In the genomic region with DNA sequence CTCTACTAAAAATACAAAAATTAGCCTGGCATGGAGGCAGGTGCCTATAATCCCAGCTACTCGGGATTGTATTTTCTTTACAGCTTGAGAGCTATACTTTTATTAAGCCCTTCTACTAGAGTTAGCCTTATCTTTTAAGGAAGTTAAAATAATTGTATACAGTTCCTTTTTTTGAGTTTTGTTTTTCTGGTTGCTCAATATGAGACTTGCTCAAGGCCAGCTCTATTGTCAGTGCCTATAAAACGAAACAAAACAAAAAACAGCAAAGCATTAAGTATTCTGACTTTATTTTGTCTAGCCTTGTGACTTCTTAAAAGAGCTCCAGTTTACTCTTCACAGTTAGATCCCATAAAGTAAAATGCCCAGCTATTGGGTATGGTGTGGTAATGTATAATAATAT, we compare ENCODE assay signal across 9 cellular contexts. TPM values are rescaled to one million over a fixed set of nuclear protein-coding genes. Genes with fewer than 3 reads are reported as not detected.
DNase-seq lines count a peak whose midpoint lies in the region; ATAC-seq and TF ChIP-seq lines count a peak whose summit lies in the region.
"Had no signal": no experiment of that assay in that cellular context is flagged by ENCODE, and none has a peak within 500 bp of the region (broad histone marks: within the 10 kb centered on the region; RNA-seq: fewer than 3 reads in every experiment).

No MANE protein-coding gene starts in this region.

- peak; percentile 20 for DNase-seq in OCI-LY7 (ENCODE audit: low spot score)
- DNase-seq in NCI-H146 (lab: John Stamatoyannopoulos, UW), result no peak
- DNase-seq in NCI-H69 (lab: John Stamatoyannopoulos, UW), result no peak
- DNase-seq in effector memory CD4-positive, alpha-beta T cell, result no peak
- no peak for DNase-seq in lower leg skin (ENCODE audit: low spot score in 2 of 2)
- DNase-seq: NCI-H82 had no signal

- no peak for TF ChIP-seq POLR2A in lower leg skin (IDR thresholded peaks at IDR 0.05)

- ATAC-seq in GM18868 (IDR thresholded peaks at IDR 0.05; ENCODE audit: unreplicated experiment) (peak; percentile 87), HG02884 (IDR thresholded peaks at IDR 0.05; ENCODE audit: unreplicated experiment) (peak; percentile 85)

- peaks cover 26% of the 10 kb centered on the region for H4K20me1 ChIP-seq in OCI-LY7 (ENCODE audit: insufficient read depth, low read length)

- H3K79me2 ChIP-seq in OCI-LY7 (ENCODE audit: insufficient read depth, low read depth, low read length), result peaks cover 96% of the 10 kb centered on the region

- H2AFZ ChIP-seq in OCI-LY7 (ENCODE audit: low read length), result no peak overlapping the region

- no peaks in the 10 kb centered on the region for H3K9me3 ChIP-seq in OCI-LY7 (ENCODE audit: low read length)
- no peaks in the 10 kb centered on the region for H3K9me3 ChIP-seq in neutrophil
- H3K9me3 ChIP-seq in effector memory CD4-positive, alpha-beta T cell (ENCODE audit: control insufficient read depth, low read length), result no peaks in the 10 kb centered on the region

- no TSS peak for BruUV-seq in OCI-LY7 (replicated peaks; lab: Mats Ljungman, UMichigan)

- H3K4me1 ChIP-seq in OCI-LY7 (ENCODE audit: insufficient read depth, low read length, poor library complexity, severe bottlenecking), result peaks cover 31% of the 10 kb centered on the region
- H3K4me1 ChIP-seq in neutrophil (ENCODE audit: control insufficient read depth in 1 of 2, insufficient read depth in 1 of 2, low read depth in 1 of 2, low read length in 1 of 2), result peaks cover 43 to 49% of the 10 kb centered on the region in 2 experiments
- no peaks in the 10 kb centered on the region for H3K4me1 ChIP-seq in effector memory CD4-positive, alpha-beta T cell (ENCODE audit: control insufficient read depth, insufficient read depth, low read length, poor library complexity, severe bottlenecking)

- no peaks in the 10 kb centered on the region for H3K27me3 ChIP-seq in neutrophil
- no peaks in the 10 kb centered on the region for H3K27me3 ChIP-seq in effector memory CD4-positive, alpha-beta T cell (replicated peaks; ENCODE audit: control insufficient read depth, insufficient read depth, low read length, poor library complexity, severe bottlenecking)

- POLR2A ChIA-PET in OCI-LY7 (lab: Charles Lee), result interaction anchor here (0.8 to 2.7 kb wide), 4 partner anchors 11 to 43 kb away, joined by 3 to 26 read pairs (median 4); partner anchors contain the start of gene PKN2

- H3K4me3 ChIP-seq in OCI-LY7 (ENCODE audit: low read depth, low read length, poor library complexity, severe bottlenecking) (no peak overlapping the region), neutrophil (ENCODE audit: low read depth in 1 of 2, low read length in 1 of 2) (peak overlapping the region; percentile 48 to 49), lower leg skin (ENCODE audit: low read depth, poor library complexity, severe bottlenecking) (no peak overlapping the region)
- H3K4me3 ChIP-seq in effector memory CD4-positive, alpha-beta T cell (ENCODE audit: insufficient read depth, low read depth, low read length, poor library complexity, severe bottlenecking), result no peak overlapping the region

- H3K4me2 ChIP-seq in OCI-LY7 (ENCODE audit: low read length), result peak overlapping the region; percentile 20

- H3K9me2 ChIP-seq in OCI-LY7 (ENCODE audit: insufficient read depth, low read length), result no peaks in the 10 kb centered on the region

- no peak for TF ChIP-seq CTCF in OCI-LY7 (conservative IDR thresholded peaks at IDR 0.05; ENCODE audit: low read length)
- no peak for TF ChIP-seq CTCF in neutrophil (IDR thresholded peaks at IDR 0.05)
- no peak for TF ChIP-seq CTCF in lower leg skin (IDR thresholded peaks at IDR 0.05)

- CTCF ChIA-PET in OCI-LY7 (lab: Charles Lee; ENCODE audit: unreplicated experiment), result no interaction called here

- no peak overlapping the region for H3K27ac ChIP-seq in OCI-LY7 (ENCODE audit: low read depth, low read length, poor library complexity, severe bottlenecking)
- H3K27ac ChIP-seq in neutrophil, result peak overlapping the region; percentile 92
- H3K27ac ChIP-seq in effector memory CD4-positive, alpha-beta T cell (ENCODE audit: insufficient read depth, low read length, poor library complexity, severe bottlenecking), result no peak overlapping the region

- H3K36me3 ChIP-seq in OCI-LY7 (ENCODE audit: insufficient read depth, low read length), result peaks cover 17% of the 10 kb centered on the region; the same call in 1 of the 2 replicates
- no peaks in the 10 kb centered on the region for H3K36me3 ChIP-seq in neutrophil
- no peaks in the 10 kb centered on the region for H3K36me3 ChIP-seq in effector memory CD4-positive, alpha-beta T cell (ENCODE audit: control insufficient read depth, insufficient read depth, low read length)

- WGBS in lower leg skin, 2 donors, result 60 to 61% methylated on average over 2 of the region's 2 CpGs

- intact Hi-C loops in OCI-LY7 (cut with micrococcal nuclease; ENCODE audit: unreplicated experiment), result no loop called here
- intact Hi-C loops in lower leg skin (cut with DNase I; ENCODE audit: low total_unique reads), result no loop called here

RNA-seq across cellular contexts. Expression of gene PKN2, which starts 17.2 kb away (rescaled TPM):
- 19.3 and 22.3 TPM in 2 replicates for total RNA-seq in OCI-LY7 (2014; rRNA removed; shearing (Covaris generic))
- total RNA-seq in OCI-LY7 (2022) (28.2 and 31.4 TPM in 2 replicates), lower leg skin (10 to 100 TPM; 25.1 to 34.6 (median 29.8) TPM)

Comparison
In these comparisons a context has a peak if more than half of its experiments do, and no peak if none do; other contexts are left out.
1. H3K4me3 ChIP-seq: peak in neutrophil (2 of 2); none in OCI-LY7 (single experiment), effector memory CD4-positive, alpha-beta T cell (single experiment) and lower leg skin (single experiment).